In genomic region chr22:42889290-42889689, GRCh38 we compare ENCODE assay signal across 10 cellular contexts. TPM values are rescaled to one million over a fixed set of nuclear protein-coding genes. Genes with fewer than 3 reads are reported as not detected.
DNase-seq lines count a peak whose midpoint lies in the region; ATAC-seq and TF ChIP-seq lines count a peak whose summit lies in the region.
"Had no signal": no experiment of that assay in that cellular context is flagged by ENCODE, and none has a peak within 500 bp of the region (broad histone marks: within the 10 kb centered on the region; RNA-seq: fewer than 3 reads in every experiment).

No MANE protein-coding gene starts in this region.

- no peak for TF ChIP-seq CTCF in esophagus muscularis mucosa (IDR thresholded peaks at IDR 0.05)

- DNase-seq in activated CD4-positive, alpha-beta T cell treated with anti-CD3 and anti-CD28 coated beads, Interleukin-2, amount 10 ng/mL, durations not matched to agents 7 days and 5 days, result no peak
- DNase-seq in activated CD4-positive, alpha-beta T cell treated with anti-CD3 and anti-CD28 coated beads, Interleukin-2, amount 50 U/mL, for 1 hour, result no peak
- DNase-seq in activated naive CD8-positive, alpha-beta T cell treated with anti-CD3 and anti-CD28 coated beads, Interleukin-2, amount 10 ng/mL, durations not matched to agents 7 days and 5 days, result no peak
- DNase-seq in stimulated activated naive CD8-positive, alpha-beta T cell treated with anti-CD3 and anti-CD28 coated beads, Interleukin-15, amount 100 ng/mL, for 72 hours, result no peak
- DNase-seq in OCI-M1 (lab: John Stamatoyannopoulos, UW), result no peak
- no peak for DNase-seq in esophagus muscularis mucosa (ENCODE audit: extremely low spot score)
- DNase-seq in NK-92 treated with Interleukin-12 subunit alpha and Interleukin-12 subunit beta, amount 100 ng/mL, for 24 hours (lab: John Stamatoyannopoulos, UW), result no peak
- DNase-seq: NCI-H187 treated with DMSO at 0.1 percent for 48 hours had no signal

- peaks cover 50 to 91% (median 87%) of the 10 kb centered on the region in 4 donors for H3K36me3 ChIP-seq in esophagus muscularis mucosa

- peaks cover 56% of the 10 kb centered on the region for H3K4me1 Mint-ChIP-seq in activated CD4-positive, alpha-beta T cell treated with anti-CD3 and anti-CD28 coated beads, Interleukin-2, amount 10 ng/mL, durations not matched to agents 7 days and 5 days
- peaks cover 37% of the 10 kb centered on the region for H3K4me1 Mint-ChIP-seq in activated naive CD8-positive, alpha-beta T cell treated with anti-CD3 and anti-CD28 coated beads, Interleukin-2, amount 10 ng/mL, durations not matched to agents 7 days and 5 days
- H3K4me1 Mint-ChIP-seq in stimulated activated naive CD8-positive, alpha-beta T cell treated with anti-CD3 and anti-CD28 coated beads, Interleukin-15, amount 100 ng/mL, for 72 hours, result peaks cover 25% of the 10 kb centered on the region
- H3K4me1 Mint-ChIP-seq: GM23338 had no signal

- no peaks in the 10 kb centered on the region for H3K9me3 ChIP-seq in esophagus muscularis mucosa

- CTCF ChIA-PET in activated CD4-positive, alpha-beta T cell treated with anti-CD3 and anti-CD28 coated beads, Interleukin-2, amount 10 ng/mL, durations not matched to agents 7 days and 5 days (lab: Charles Lee), result no interaction called here

- intact Hi-C loops in esophagus muscularis mucosa (cut with DNase I), result no loop called here

- no peaks in the 10 kb centered on the region for H3K27me3 Mint-ChIP-seq in activated CD4-positive, alpha-beta T cell treated with anti-CD3 and anti-CD28 coated beads, Interleukin-2, amount 10 ng/mL, durations not matched to agents 7 days and 5 days
- H3K27me3 Mint-ChIP-seq in activated naive CD8-positive, alpha-beta T cell treated with anti-CD3 and anti-CD28 coated beads, Interleukin-2, amount 10 ng/mL, durations not matched to agents 7 days and 5 days, result no peaks in the 10 kb centered on the region
- H3K27me3 Mint-ChIP-seq in stimulated activated naive CD8-positive, alpha-beta T cell treated with anti-CD3 and anti-CD28 coated beads, Interleukin-15, amount 100 ng/mL, for 72 hours, result no peaks in the 10 kb centered on the region

- TF ChIP-seq EP300 in esophagus muscularis mucosa (IDR thresholded peaks at IDR 0.05), result no peak

- peaks cover 24 to 39% (median 32%) of the 10 kb centered on the region in 4 donors for H3K4me1 ChIP-seq in esophagus muscularis mucosa

- H3K4me3 Mint-ChIP-seq in activated CD4-positive, alpha-beta T cell treated with anti-CD3 and anti-CD28 coated beads, Interleukin-2, amount 10 ng/mL, durations not matched to agents 7 days and 5 days, result no peak overlapping the region
- H3K4me3 Mint-ChIP-seq in activated naive CD8-positive, alpha-beta T cell treated with anti-CD3 and anti-CD28 coated beads, Interleukin-2, amount 10 ng/mL, durations not matched to agents 7 days and 5 days, result peak overlapping the region; percentile 29
- H3K4me3 Mint-ChIP-seq in stimulated activated naive CD8-positive, alpha-beta T cell treated with anti-CD3 and anti-CD28 coated beads, Interleukin-15, amount 100 ng/mL, for 72 hours, result peak overlapping the region; percentile 2 to 4
- H3K4me3 Mint-ChIP-seq: GM23338 had no signal

- no peak overlapping the region for H3K4me3 ChIP-seq in esophagus muscularis mucosa
- H3K4me3 ChIP-seq: GM23338 had no signal

- H3K27me3 ChIP-seq in esophagus muscularis mucosa, result no peaks in the 10 kb centered on the region

- peak; percentile 40 for ATAC-seq in HG03108 (IDR thresholded peaks at IDR 0.05; ENCODE audit: unreplicated experiment)
- peak; percentile 22 for ATAC-seq in activated naive CD8-positive, alpha-beta T cell treated with anti-CD3 and anti-CD28 coated beads, Interleukin-2, amount 10 ng/mL, durations not matched to agents 7 days and 5 days (ENCODE audit: low read depth)
- ATAC-seq in stimulated activated naive CD8-positive, alpha-beta T cell treated with anti-CD3 and anti-CD28 coated beads, Interleukin-15, amount 100 ng/mL, for 72 hours, result peak; percentile 66
- ATAC-seq: GM23338 had no signal

- WGBS in esophagus muscularis mucosa, result 67% methylated on average over 4 of the region's 4 CpGs

- H3K36me3 Mint-ChIP-seq in activated CD4-positive, alpha-beta T cell treated with anti-CD3 and anti-CD28 coated beads, Interleukin-2, amount 10 ng/mL, durations not matched to agents 7 days and 5 days (ENCODE audit: low read depth), result peaks cover 15% of the 10 kb centered on the region
- peaks cover 9% of the 10 kb centered on the region for H3K36me3 Mint-ChIP-seq in activated naive CD8-positive, alpha-beta T cell treated with anti-CD3 and anti-CD28 coated beads, Interleukin-2, amount 10 ng/mL, durations not matched to agents 7 days and 5 days

- POLR2A ChIA-PET in activated CD4-positive, alpha-beta T cell treated with anti-CD3 and anti-CD28 coated beads, Interleukin-2, amount 10 ng/mL, durations not matched to agents 7 days and 5 days (lab: Charles Lee), result no interaction called here
- POLR2A ChIA-PET in activated naive CD8-positive, alpha-beta T cell treated with anti-CD3 and anti-CD28 coated beads, Interleukin-2, amount 10 ng/mL, durations not matched to agents 7 days and 5 days (lab: Charles Lee), result no interaction called here

- no peak for TF ChIP-seq POLR2A in esophagus muscularis mucosa (IDR thresholded peaks at IDR 0.05; ENCODE audit: low read depth)

- peak overlapping the region; percentile 48 for H3K27ac Mint-ChIP-seq in activated CD4-positive, alpha-beta T cell treated with anti-CD3 and anti-CD28 coated beads, Interleukin-2, amount 10 ng/mL, durations not matched to agents 7 days and 5 days
- peak overlapping the region; percentile 49 for H3K27ac Mint-ChIP-seq in activated naive CD8-positive, alpha-beta T cell treated with anti-CD3 and anti-CD28 coated beads, Interleukin-2, amount 10 ng/mL, durations not matched to agents 7 days and 5 days
- peak overlapping the region in 1 of 2 donors; percentile 42 for H3K27ac Mint-ChIP-seq in stimulated activated naive CD8-positive, alpha-beta T cell treated with anti-CD3 and anti-CD28 coated beads, Interleukin-15, amount 100 ng/mL, for 72 hours
- H3K27ac Mint-ChIP-seq: GM23338 had no signal

- H3K27ac ChIP-seq in esophagus muscularis mucosa (replicated peaks in 1 of 4), result no peak overlapping the region

- no peaks in the 10 kb centered on the region for H3K9me3 Mint-ChIP-seq in activated CD4-positive, alpha-beta T cell treated with anti-CD3 and anti-CD28 coated beads, Interleukin-2, amount 10 ng/mL, durations not matched to agents 7 days and 5 days
- no peaks in the 10 kb centered on the region for H3K9me3 Mint-ChIP-seq in activated naive CD8-positive, alpha-beta T cell treated with anti-CD3 and anti-CD28 coated beads, Interleukin-2, amount 10 ng/mL, durations not matched to agents 7 days and 5 days
- H3K9me3 Mint-ChIP-seq in stimulated activated naive CD8-positive, alpha-beta T cell treated with anti-CD3 and anti-CD28 coated beads, Interleukin-15, amount 100 ng/mL, for 72 hours, result no peaks in the 10 kb centered on the region
- H3K9me3 Mint-ChIP-seq: GM23338 had no signal

RNA-seq across cellular contexts. Expression of gene ARFGAP3, which starts 32.2 kb away (rescaled TPM):
- 10 to 100 TPM; 23.9 to 25.5 TPM for total RNA-seq in activated CD4-positive, alpha-beta T cell treated with anti-CD3 and anti-CD28 coated beads, Interleukin-2, amount 10 ng/mL, durations not matched to agents 7 days and 5 days
- total RNA-seq in activated naive CD8-positive, alpha-beta T cell treated with anti-CD3 and anti-CD28 coated beads, Interleukin-2, amount 10 ng/mL, durations not matched to agents 7 days and 5 days, result 10 to 100 TPM; 34.5 to 38.0 TPM
- total RNA-seq in esophagus muscularis mucosa, result 10 to 100 TPM; 38.8 to 63.5 (median 41.4) TPM
